ENCODE assay signal across 8 cellular contexts in genomic region chr3:141659821-141660597, GRCh38.
A peak's percentile ranks its signal among the peaks of the same experiment; 100 is the strongest.
DNase-seq lines count a peak whose midpoint lies in the region; ATAC-seq and TF ChIP-seq lines count a peak whose summit lies in the region.

No MANE protein-coding gene starts in this region.

- H3K36me3 ChIP-seq in left lung, result no peaks in the 10 kb centered on the region
- no peaks in the 10 kb centered on the region for H3K36me3 ChIP-seq in Karpas-422 (ENCODE audit: insufficient read depth, low read length)

- H3K4me3 ChIP-seq in left lung (peak overlapping the region; percentile 48 to 56), Karpas-422 (ENCODE audit: low read length) (no peak overlapping the region)

- peak overlapping the region; percentile 91 for H3K4me3 Mint-ChIP-seq in chondrocyte (ENCODE audit: unreplicated experiment)
- peak overlapping the region; percentile 61 for H3K4me3 Mint-ChIP-seq in stimulated activated memory B cell treated with anti-CD40 and anti-IgM and Interleukin-4, amounts not matched to agents 10 μg/mL and 1 μg/mL and 100 μg/mL, for 72 hours

- no peak overlapping the region for H3K4me2 ChIP-seq in Karpas-422 (ENCODE audit: low read depth, low read length, poor library complexity, severe bottlenecking)

- H3K79me2 ChIP-seq in Karpas-422 (ENCODE audit: low read length), result no peaks in the 10 kb centered on the region

- intact Hi-C loops in left lung (cut with DNase I), result no loop called here

- peaks cover 4% of the 10 kb centered on the region for H3K27me3 Mint-ChIP-seq in chondrocyte (ENCODE audit: low read depth)
- H3K27me3 Mint-ChIP-seq in stimulated activated memory B cell treated with anti-CD40 and anti-IgM and Interleukin-4, amounts not matched to agents 10 μg/mL and 1 μg/mL and 100 μg/mL, for 72 hours, result peaks cover 70% of the 10 kb centered on the region

- ATAC-seq in left lung, result peak; percentile 95
- ATAC-seq in stimulated activated memory B cell treated with anti-CD40 and anti-IgM and Interleukin-4, amounts not matched to agents 10 μg/mL and 1 μg/mL and 100 μg/mL, for 72 hours, result peak; percentile 27

- POLR2A ChIA-PET in GM10248 (lab: Yijun Ruan, JAX), result no interaction called here

- H3K9ac ChIP-seq in Karpas-422 (ENCODE audit: low read length), result no peak overlapping the region

- H2AFZ ChIP-seq in Karpas-422 (ENCODE audit: low read length), result no peak overlapping the region

- CTCF ChIA-PET in GM10248 (lab: Yijun Ruan, JAX), result no interaction called here

- H3K36me3 Mint-ChIP-seq in chondrocyte (ENCODE audit: low read depth), result no peaks in the 10 kb centered on the region
- H3K36me3 Mint-ChIP-seq in stimulated activated memory B cell treated with anti-CD40 and anti-IgM and Interleukin-4, amounts not matched to agents 10 μg/mL and 1 μg/mL and 100 μg/mL, for 72 hours, result no peaks in the 10 kb centered on the region

- H3K27ac Mint-ChIP-seq in chondrocyte (ENCODE audit: unreplicated experiment), result peak overlapping the region; percentile 51
- no peak overlapping the region for H3K27ac Mint-ChIP-seq in stimulated activated memory B cell treated with anti-CD40 and anti-IgM and Interleukin-4, amounts not matched to agents 10 μg/mL and 1 μg/mL and 100 μg/mL, for 72 hours

- no peaks in the 10 kb centered on the region for H4K20me1 ChIP-seq in Karpas-422 (ENCODE audit: insufficient read depth, low read depth, low read length)

- peaks cover 25% of the 10 kb centered on the region for H3K4me1 Mint-ChIP-seq in chondrocyte (ENCODE audit: low read depth)
- H3K4me1 Mint-ChIP-seq in stimulated activated memory B cell treated with anti-CD40 and anti-IgM and Interleukin-4, amounts not matched to agents 10 μg/mL and 1 μg/mL and 100 μg/mL, for 72 hours, result peaks cover 12% of the 10 kb centered on the region

- peak; percentile 61 for DNase-seq in activated CD8-positive, alpha-beta memory T cell treated with anti-CD3 and anti-CD28 coated beads, Interleukin-2, amount 50 U/mL, for 48 hours
- no peak for DNase-seq in activated CD8-positive, alpha-beta memory T cell treated with anti-CD3 and anti-CD28 coated beads for 24 hours
- peak; percentile 54 to 92 for DNase-seq in NCI-H526 (lab: John Stamatoyannopoulos, UW)
- DNase-seq in chondrocyte (ENCODE audit: low spot score), result peak; percentile 90
- peak; percentile 68 to 94 for DNase-seq in left lung
- no peak for DNase-seq in Karpas-422
- no peak for DNase-seq in GM10248 (ENCODE audit: extremely low spot score)

- H3K4me1 ChIP-seq in left lung (peaks cover 3 to 22% of the 10 kb centered on the region in 2 donors), Karpas-422 (ENCODE audit: low read length) (peaks cover 8% of the 10 kb centered on the region; the same call in 1 of the 2 replicates)

- TF ChIP-seq CTCF in chondrocyte (IDR thresholded peaks at IDR 0.05), result no peak
- TF ChIP-seq CTCF in left lung (IDR thresholded peaks at IDR 0.05), result no peak
- no peak for TF ChIP-seq CTCF in GM10248 (IDR thresholded peaks at IDR 0.05; ENCODE audit: control extremely low read depth, extremely low read depth, low read depth, missing control alignments)

- no peaks in the 10 kb centered on the region for H3K9me3 Mint-ChIP-seq in chondrocyte (ENCODE audit: low read depth)
- peaks cover 5% of the 10 kb centered on the region for H3K9me3 Mint-ChIP-seq in stimulated activated memory B cell treated with anti-CD40 and anti-IgM and Interleukin-4, amounts not matched to agents 10 μg/mL and 1 μg/mL and 100 μg/mL, for 72 hours

- peaks cover 0 to 3% of the 10 kb centered on the region in 2 donors for H3K9me3 ChIP-seq in left lung
- no peaks in the 10 kb centered on the region for H3K9me3 ChIP-seq in Karpas-422 (ENCODE audit: low read length)

- H3K27ac ChIP-seq in left lung (no peak overlapping the region), Karpas-422 (ENCODE audit: low read length) (no peak overlapping the region)

- H3K27me3 ChIP-seq in left lung (peaks cover 0 to 35% of the 10 kb centered on the region in 2 donors), Karpas-422 (ENCODE audit: low read length) (no peaks in the 10 kb centered on the region; the same call in 1 of the 2 replicates)

- H3K9me2 ChIP-seq in Karpas-422 (replicated peaks; ENCODE audit: insufficient read depth, low read length), result no peaks in the 10 kb centered on the region

Comparison
In these comparisons a context has a peak if more than half of its experiments do, and no peak if none do; other contexts are left out.
1. DNase-seq: peak in activated CD8-positive, alpha-beta memory T cell treated with anti-CD3 and anti-CD28 coated beads, Interleukin-2, amount 50 U/mL, for 48 hours (single experiment), NCI-H526 (2 of 2), chondrocyte (single experiment) and left lung (2 of 2); none in activated CD8-positive, alpha-beta memory T cell treated with anti-CD3 and anti-CD28 coated beads for 24 hours (single experiment), Karpas-422 (single experiment) and GM10248 (single experiment).